ENCODE assay signal across 1 cellular context in genomic region chr7:156532016-156532602, GRCh38.
TF ChIP-seq lines count a peak whose summit lies in the region.

No MANE protein-coding gene starts in this region.

TF ChIP-seq in IMR-90, 13 proteins besides CTCF, POLR2A, EP300 and RAD21 (continued from another document):
- TF ChIP-seq CHD1 (IDR thresholded peaks at IDR 0.05; ENCODE audit: low read depth, low read length) (no peak), MAZ (IDR thresholded peaks at IDR 0.05; ENCODE audit: borderline replicate concordance, low read depth, low read length) (no peak), USF2 (IDR thresholded peaks at IDR 0.05; ENCODE audit: low read depth, low read length) (no peak), ELK1 (IDR thresholded peaks at IDR 0.05; ENCODE audit: borderline replicate concordance, low read depth, low read length) (no peak), NFE2L2 (IDR thresholded peaks at IDR 0.05; ENCODE audit: low read depth, low read length) (no peak), MXI1 (IDR thresholded peaks at IDR 0.05; ENCODE audit: borderline replicate concordance, low read depth, low read length) (no peak)
TF ChIP-seq in IMR-90: peak in this region for 0.
